In the genomic region with DNA sequence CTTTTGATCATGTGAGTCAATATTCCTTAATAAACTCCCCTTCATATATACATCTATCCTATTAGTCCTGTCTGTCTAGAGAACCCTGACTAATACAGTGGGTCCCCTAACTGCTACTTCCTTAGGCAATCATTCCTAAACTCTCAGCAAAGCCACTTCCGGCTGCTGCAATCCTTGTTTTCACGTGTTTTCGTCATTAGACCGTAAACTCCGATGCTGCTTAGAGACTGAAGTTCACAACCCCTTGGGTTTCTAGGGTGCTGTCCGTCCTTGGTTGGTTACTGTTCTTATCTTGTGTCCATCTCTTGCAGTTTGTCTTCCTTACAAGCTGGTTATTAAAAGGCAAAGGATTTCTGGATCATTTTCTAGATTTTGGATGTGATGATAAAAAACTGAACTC, we compare ENCODE assay signal across 15 cellular contexts.
DNase-seq lines count a peak whose midpoint lies in the region; ATAC-seq and TF ChIP-seq lines count a peak whose summit lies in the region.
"Had no signal": no experiment of that assay in that cellular context is flagged by ENCODE, and none has a peak within 500 bp of the region (broad histone marks: within the 10 kb centered on the region; RNA-seq: fewer than 3 reads in every experiment).

No MANE protein-coding gene starts in this region.

- TF ChIP-seq CTCF in HFFc6 (IDR thresholded peaks at IDR 0.05): no peak
- no peak for TF ChIP-seq CTCF in fibroblast of pulmonary artery (IDR thresholded peaks at IDR 0.05; ENCODE audit: low read length, missing control alignments)
- TF ChIP-seq CTCF in transverse colon (IDR thresholded peaks at IDR 0.05): no peak
- TF ChIP-seq CTCF in CD4-positive, alpha-beta T cell (IDR thresholded peaks at IDR 0.05): no peak

- no peaks in the 10 kb centered on the region for H3K36me3 ChIP-seq in SJCRH30
- H3K36me3 ChIP-seq in transverse colon: no peaks in the 10 kb centered on the region

- ATAC-seq in CD4-positive, alpha-beta T cell (ENCODE audit: poor library complexity): no peak
- no peak for ATAC-seq in HG03045 (IDR thresholded peaks at IDR 0.05; ENCODE audit: unreplicated experiment)

- peaks cover 2% of the 10 kb centered on the region for H3K27me3 Mint-ChIP-seq in HFFc6 (ENCODE audit: insufficient read depth)
- H3K27me3 Mint-ChIP-seq in CD4-positive, alpha-beta T cell: no peaks in the 10 kb centered on the region

- peaks cover 18% of the 10 kb centered on the region for H3K36me3 Mint-ChIP-seq in HFFc6 (ENCODE audit: low read depth)
- no peaks in the 10 kb centered on the region for H3K36me3 Mint-ChIP-seq in CD4-positive, alpha-beta T cell (ENCODE audit: low read depth)

- POLR2A ChIA-PET in CD4-positive, alpha-beta T cell (lab: Charles Lee): no interaction called here

- peaks cover 67% of the 10 kb centered on the region for H3K4me1 Mint-ChIP-seq in HFFc6 (ENCODE audit: low read depth)
- H3K4me1 Mint-ChIP-seq in CD4-positive, alpha-beta T cell (ENCODE audit: low read depth): no peaks in the 10 kb centered on the region

- H3K9me3 ChIP-seq in SJCRH30 (replicated peaks): no peaks in the 10 kb centered on the region
- no peaks in the 10 kb centered on the region for H3K9me3 ChIP-seq in transverse colon
- no peaks in the 10 kb centered on the region for H3K9me3 ChIP-seq in CD4-positive, alpha-beta T cell (ENCODE audit: control insufficient read depth, low read length)

- no peak for TF ChIP-seq EP300 in transverse colon (IDR thresholded peaks at IDR 0.05; ENCODE audit: low read depth)

- no peak for TF ChIP-seq POLR2A in transverse colon (IDR thresholded peaks at IDR 0.05)

- peaks cover 3% of the 10 kb centered on the region; the same call in 1 of the 2 replicates for H3K9me3 Mint-ChIP-seq in HFFc6
- no peaks in the 10 kb centered on the region for H3K9me3 Mint-ChIP-seq in CD4-positive, alpha-beta T cell
- H3K9me3 Mint-ChIP-seq: activated naive CD4-positive, alpha-beta T cell treated with anti-CD3 and anti-CD28 coated beads for 36 hours had no signal

- peak overlapping the region; percentile 66 for H3K4me3 Mint-ChIP-seq in HFFc6
- no peak overlapping the region for H3K4me3 Mint-ChIP-seq in CD4-positive, alpha-beta T cell
- H3K4me3 Mint-ChIP-seq: activated naive CD4-positive, alpha-beta T cell treated with anti-CD3 and anti-CD28 coated beads for 36 hours had no signal

- peaks cover 15% of the 10 kb centered on the region for H3K4me1 ChIP-seq in SJCRH30
- peaks cover 0 to 19% (median 6%) of the 10 kb centered on the region in 4 donors for H3K4me1 ChIP-seq in transverse colon

- DNase-seq in HFFc6: peak; percentile 95
- DNase-seq in SJCRH30: no peak
- DNase-seq in fibroblast of pulmonary artery (ENCODE audit: low read depth): peak; percentile 55
- no peak for DNase-seq in transverse colon
- no peak for DNase-seq in CD4-positive, alpha-beta T cell
- no peak for DNase-seq in NCI-H748 (lab: John Stamatoyannopoulos, UW; ENCODE audit: unreplicated experiment)
- DNase-seq: activated naive CD4-positive, alpha-beta T cell treated with anti-CD3 and anti-CD28 coated beads for 36 hours; GDM1; H7; left cardiac atrium; NK-92 treated with Interleukin-12 subunit alpha and Interleukin-12 subunit beta, amount 100 ng/mL, for 24 hours; right cardiac atrium; stimulated activated CD4-positive, alpha-beta T cell treated with anti-CD3 and anti-CD28 coated beads, Interleukin-4, amount 100 ng/mL, for 24 hours; SW 1271 had no signal

- WGBS in transverse colon (ENCODE audit: low coverage in 1 of 2), 2 donors: 85 to 93% methylated on average over 6 of the region's 6 CpGs

- H3K27ac Mint-ChIP-seq in HFFc6: peak overlapping the region; percentile 96
- no peak overlapping the region for H3K27ac Mint-ChIP-seq in CD4-positive, alpha-beta T cell
- H3K27ac Mint-ChIP-seq: activated naive CD4-positive, alpha-beta T cell treated with anti-CD3 and anti-CD28 coated beads for 36 hours had no signal

- intact Hi-C loops in transverse colon (cut with DNase I; ENCODE audit: low total_unique reads): loop anchor here (5.0 kb wide), 1 partner anchor 1798 kb away; no protein-coding TSS in a partner anchor
- intact Hi-C loops in CD4-positive, alpha-beta T cell (cut with DNase I, micrococcal nuclease): no loop called here

- H3K27me3 ChIP-seq in SJCRH30 (no peaks in the 10 kb centered on the region), transverse colon (no peaks in the 10 kb centered on the region)
- H3K27me3 ChIP-seq in CD4-positive, alpha-beta T cell (ENCODE audit: control insufficient read depth, insufficient read depth, low read length): no peaks in the 10 kb centered on the region

- H3K4me3 ChIP-seq in SJCRH30: no peak overlapping the region
- H3K4me3 ChIP-seq in fibroblast of pulmonary artery (replicated peaks; ENCODE audit: low read depth, low read length): no peak overlapping the region
- H3K4me3 ChIP-seq in transverse colon: no peak overlapping the region

- CTCF ChIA-PET in CD4-positive, alpha-beta T cell (lab: Charles Lee): interaction anchor here (0.9 kb wide), 1 partner anchor 13 kb away, joined by 3 read pairs; no protein-coding TSS in a partner anchor

- in situ Hi-C loops in transverse colon (cut with MboI; ENCODE audit: low pct_ligation_motif_present in 1 of 4, low pct_unique_long_range_greater_than_20kb in 1 of 4, low sequenced_read_pairs in 3 of 4): loop anchor here in 3 of 4 donors (25.0 kb wide), 3 partner anchors 168 to 618 kb away; a partner anchor contains a TSS

- H3K27ac ChIP-seq in SJCRH30: peak overlapping the region; percentile 75
- peak overlapping the region; percentile 6 to 56 (median 31) for H3K27ac ChIP-seq in transverse colon
- no peak overlapping the region for H3K27ac ChIP-seq in CD4-positive, alpha-beta T cell (ENCODE audit: low read depth, low read length)

Comparison
In these comparisons a context has a peak if more than half of its experiments do, and no peak if none do; other contexts are left out.
1. DNase-seq: peak in HFFc6 (single experiment) and fibroblast of pulmonary artery (single experiment); none in SJCRH30 (0 of 2), transverse colon (single experiment), CD4-positive, alpha-beta T cell (0 of 10) and NCI-H748 (single experiment).